In genomic region chr1:225635649-225636048, GRCh38 we compare ENCODE assay signal across 1 cellular context.
TF ChIP-seq lines count a peak whose summit lies in the region.

No MANE protein-coding gene starts in this region.

TF ChIP-seq in GM23338, 12 proteins besides CTCF, POLR2A, EP300 and RAD21 (continued from another document):
- TF ChIP-seq ZNF462 (CRISPR knock-in tag; IDR thresholded peaks at IDR 0.05), result no peak
TF ChIP-seq in GM23338: peak in this region for 0.
